Comparison of ENCODE assay signal across 16 cellular contexts in the genomic region with DNA sequence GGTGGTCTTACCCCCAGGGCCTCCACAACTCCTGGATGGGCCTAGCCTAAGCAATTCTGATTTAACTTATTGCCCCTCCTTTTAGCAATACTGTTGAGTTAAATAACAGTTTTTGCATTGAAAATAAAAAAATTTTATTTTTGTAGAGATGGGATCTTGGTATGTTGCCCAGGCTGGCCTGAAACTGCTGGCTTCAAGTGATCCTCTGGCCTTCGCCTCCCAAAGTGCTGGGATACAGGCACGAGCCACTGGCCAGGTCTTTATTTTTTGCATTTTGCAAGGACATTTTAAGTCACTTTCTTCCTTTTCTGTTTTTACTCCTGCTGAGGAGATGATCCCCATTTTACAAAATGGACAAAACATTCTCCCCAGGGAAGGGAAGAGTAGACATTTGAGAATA. TPM values are rescaled to one million over a fixed set of nuclear protein-coding genes. Genes with fewer than 3 reads are reported as not detected.
DNase-seq lines count a peak whose midpoint lies in the region; ATAC-seq, FAIRE-seq and TF ChIP-seq lines count a peak whose summit lies in the region.
"Had no signal": no experiment of that assay in that cellular context is flagged by ENCODE, and none has a peak within 500 bp of the region (broad histone marks: within the 10 kb centered on the region; RNA-seq: fewer than 3 reads in every experiment).

No MANE protein-coding gene starts in this region.

- ATAC-seq in GM23338, result no peak
- ATAC-seq in HG03520 (IDR thresholded peaks at IDR 0.05; ENCODE audit: unreplicated experiment), result no peak

- H3K36me3 Mint-ChIP-seq in GM23338 (ENCODE audit: low read depth), result peaks cover 7% of the 10 kb centered on the region; the same call in 2 of the 3 replicates
- peaks cover 3% of the 10 kb centered on the region for H3K36me3 Mint-ChIP-seq in astrocyte (ENCODE audit: low read depth, unreplicated experiment)
- H3K36me3 Mint-ChIP-seq in neural crest cell (ENCODE audit: low read depth), result peaks cover 26% of the 10 kb centered on the region

- no peaks in the 10 kb centered on the region for H3K27me3 Mint-ChIP-seq in GM23338 (ENCODE audit: insufficient read depth, low read depth, poor library complexity)
- no peaks in the 10 kb centered on the region for H3K27me3 Mint-ChIP-seq in astrocyte (ENCODE audit: low read depth, unreplicated experiment)
- H3K27me3 Mint-ChIP-seq in neural crest cell (ENCODE audit: low read depth), result no peaks in the 10 kb centered on the region
- H3K27me3 Mint-ChIP-seq: progenitor cell of endocrine pancreas had no signal

- H3K4me3 Mint-ChIP-seq in GM23338, result no peak overlapping the region
- no peak overlapping the region for H3K4me3 Mint-ChIP-seq in astrocyte (ENCODE audit: unreplicated experiment)
- H3K4me3 Mint-ChIP-seq in neural crest cell, result no peak overlapping the region

- H3K9ac ChIP-seq in BLaER1 treated with 17β-estradiol and CSF1 and Interleukin-3, amounts not matched to agents 10 nM and 100 nM, result peak overlapping the region in 3 of 11 experiments; percentile 11 to 55 (median 23); a peak in 4 of 22 replicates
- no peak overlapping the region for H3K9ac ChIP-seq in astrocyte (ENCODE audit: low read length)

- H3K4me1 Mint-ChIP-seq in GM23338, result peaks cover 37% of the 10 kb centered on the region
- peaks cover 36% of the 10 kb centered on the region for H3K4me1 Mint-ChIP-seq in astrocyte (ENCODE audit: low read depth, unreplicated experiment)
- peaks cover 33% of the 10 kb centered on the region for H3K4me1 Mint-ChIP-seq in neural crest cell

- H3F3A ChIP-seq in GM23338 (replicated peaks; ENCODE audit: low read depth), result no peaks in the 10 kb centered on the region

- DNase-seq in GM23338 (ENCODE audit: low spot score), result no peak
- no peak for DNase-seq in astrocyte (ENCODE audit: low read depth)
- no peak for DNase-seq in neural crest cell (ENCODE audit: low read depth, low spot score)
- no peak for DNase-seq in AG08395 (ENCODE audit: low spot score)
- DNase-seq in GM19240 (ENCODE audit: insufficient read length, low spot score), result no peak
- DNase-seq in GF-D8 (lab: John Stamatoyannopoulos, UW), result no peak
- DNase-seq: activated CD4-positive, alpha-beta T cell treated with anti-CD3 and anti-CD28 coated beads, Interleukin-2, amount 50 U/mL, for 1 hour; activated naive CD4-positive, alpha-beta T cell; C1 segment of cervical spinal cord; head of caudate nucleus; NCI-H1930; NCI-H748 treated with DMSO at 0.1 percent for 48 hours had no signal

- H3K27ac ChIP-seq in BLaER1 treated with 17β-estradiol and CSF1 and Interleukin-3, amounts not matched to agents 10 nM and 100 nM, result peak overlapping the region; percentile 10 to 74 (median 48); a peak in 18 of 22 replicates
- H3K27ac ChIP-seq in GM23338 (ENCODE audit: low read depth) (no peak overlapping the region), astrocyte (ENCODE audit: low read depth, low read length) (peak overlapping the region; percentile 57)

- peaks cover 13 to 61% (median 40%) of the 10 kb centered on the region in 11 experiments; a peak in 21 of 22 replicates for H3K9me3 ChIP-seq in BLaER1 treated with 17β-estradiol and CSF1 and Interleukin-3, amounts not matched to agents 10 nM and 100 nM (replicated peaks in 1 of 11)
- no peaks in the 10 kb centered on the region for H3K9me3 ChIP-seq in astrocyte (ENCODE audit: insufficient read depth, low read depth, low read length)
- H3K9me3 ChIP-seq: tibial nerve had no signal

- H3K27me3 ChIP-seq in BLaER1 treated with 17β-estradiol and CSF1 and Interleukin-3, amounts not matched to agents 10 nM and 100 nM, result no peaks in the 10 kb centered on the region
- no peaks in the 10 kb centered on the region for H3K27me3 ChIP-seq in GM23338 (ENCODE audit: insufficient read depth)
- H3K27me3 ChIP-seq in astrocyte (ENCODE audit: insufficient read depth, low read length), result no peaks in the 10 kb centered on the region
- H3K27me3 ChIP-seq: tibial nerve had no signal

- H3K4me3 ChIP-seq in BLaER1 treated with 17β-estradiol and CSF1 and Interleukin-3, amounts not matched to agents 10 nM and 100 nM, result no peak overlapping the region
- H3K4me3 ChIP-seq in GM23338 (no peak overlapping the region), astrocyte (ENCODE audit: insufficient read depth, low read depth, low read length) (no peak overlapping the region)
- H3K4me3 ChIP-seq: tibial nerve had no signal

- H3K9me3 Mint-ChIP-seq in GM23338 (no peaks in the 10 kb centered on the region), astrocyte (ENCODE audit: unreplicated experiment) (peaks cover 2% of the 10 kb centered on the region), neural crest cell (no peaks in the 10 kb centered on the region)

- peaks cover 34 to 58% (median 41%) of the 10 kb centered on the region in 11 experiments for H3K36me3 ChIP-seq in BLaER1 treated with 17β-estradiol and CSF1 and Interleukin-3, amounts not matched to agents 10 nM and 100 nM
- H3K36me3 ChIP-seq in GM23338 (ENCODE audit: insufficient read depth) (0 out of 2 replicates have a peak, but pooled peaks cover 3% of the 10 kb centered on the region), astrocyte (ENCODE audit: insufficient read depth, low read length) (no peaks in the 10 kb centered on the region)

- H4K20me1 ChIP-seq in BLaER1 treated with 17β-estradiol and CSF1 and Interleukin-3, amounts not matched to agents 10 nM and 100 nM, result peaks cover 23 to 100% (median 48%) of the 10 kb centered on the region in 11 experiments; a peak in 21 of 22 replicates
- H4K20me1 ChIP-seq in GM23338 (replicated peaks; ENCODE audit: insufficient read depth) (peaks cover 39% of the 10 kb centered on the region), astrocyte (ENCODE audit: insufficient read depth, low read length) (peaks cover 72% of the 10 kb centered on the region)

- H3K4me2 ChIP-seq in BLaER1 treated with 17β-estradiol and CSF1 and Interleukin-3, amounts not matched to agents 10 nM and 100 nM, result peak overlapping the region; percentile 3 to 94 (median 56); a peak in 21 of 22 replicates
- H3K4me2 ChIP-seq in GM23338, result no peak overlapping the region
- H3K4me2 ChIP-seq in astrocyte (ENCODE audit: low read length), result peak overlapping the region; percentile 38

- peaks cover 100% of the 10 kb centered on the region for H3K79me2 ChIP-seq in GM23338 (replicated peaks; ENCODE audit: insufficient read depth)
- peaks cover 99% of the 10 kb centered on the region for H3K79me2 ChIP-seq in astrocyte (ENCODE audit: insufficient read depth, low read length)

- H2AFZ ChIP-seq in GM23338 (no peak overlapping the region), astrocyte (ENCODE audit: low read depth, low read length) (no peak overlapping the region)

- no peaks in the 10 kb centered on the region for H3K9me2 ChIP-seq in GM23338 (ENCODE audit: insufficient read depth)

- TF ChIP-seq CTCF in GM23338 (conservative IDR thresholded peaks at IDR 0.05; ENCODE audit: low read depth in 2 of 2) (no peak), astrocyte (IDR thresholded peaks at IDR 0.05; ENCODE audit: insufficient read depth, low read depth, low read length) (no peak), neural crest cell (conservative IDR thresholded peaks at IDR 0.05) (no peak)

- H3K27ac Mint-ChIP-seq in GM23338 (peak overlapping the region; percentile 70; the same call in 1 of the 2 replicates), astrocyte (ENCODE audit: unreplicated experiment) (no peak overlapping the region), neural crest cell (ENCODE audit: unreplicated experiment) (peak overlapping the region; percentile 71)
- H3K27ac Mint-ChIP-seq: progenitor cell of endocrine pancreas had no signal

- FAIRE-seq in astrocyte (lab: Jason Lieb, UNC), result no peak

- peaks cover 17 to 97% (median 27%) of the 10 kb centered on the region in 10 experiments; a peak in 19 of 20 replicates for H3K4me1 ChIP-seq in BLaER1 treated with 17β-estradiol and CSF1 and Interleukin-3, amounts not matched to agents 10 nM and 100 nM
- peaks cover 17% of the 10 kb centered on the region for H3K4me1 ChIP-seq in GM23338 (ENCODE audit: insufficient read depth)
- H3K4me1 ChIP-seq in astrocyte (ENCODE audit: insufficient read depth, low read length), result peaks cover 26% of the 10 kb centered on the region

TF ChIP-seq in GM23338, 12 proteins besides CTCF, POLR2A, EP300 and RAD21:
- no peak for TF ChIP-seq NANOG (IDR thresholded peaks at IDR 0.05; ENCODE audit: borderline replicate concordance)
- TF ChIP-seq JUNB (IDR thresholded peaks at IDR 0.05; ENCODE audit: unreplicated experiment), result no peak
- TF ChIP-seq, protein P1, sequence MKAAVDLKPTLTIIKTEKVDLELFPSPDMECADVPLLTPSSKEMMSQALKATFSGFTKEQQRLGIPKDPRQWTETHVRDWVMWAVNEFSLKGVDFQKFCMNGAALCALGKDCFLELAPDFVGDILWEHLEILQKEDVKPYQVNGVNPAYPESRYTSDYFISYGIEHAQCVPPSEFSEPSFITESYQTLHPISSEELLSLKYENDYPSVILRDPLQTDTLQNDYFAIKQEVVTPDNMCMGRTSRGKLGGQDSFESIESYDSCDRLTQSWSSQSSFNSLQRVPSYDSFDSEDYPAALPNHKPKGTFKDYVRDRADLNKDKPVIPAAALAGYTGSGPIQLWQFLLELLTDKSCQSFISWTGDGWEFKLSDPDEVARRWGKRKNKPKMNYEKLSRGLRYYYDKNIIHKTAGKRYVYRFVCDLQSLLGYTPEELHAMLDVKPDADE (IDR thresholded peaks at IDR 0.05), result no peak

RNA-seq across cellular contexts. Expression of a gene that starts 20.6 kb away (rescaled TPM):
- 76.4 and 80.4 TPM in 2 replicates for total RNA-seq in GM23338 (2014; rRNA removed; shearing (Covaris generic))
- polyA plus RNA-seq in GM23338 (2016; fragmentation: Nextera tagmentation; extraction: Ambion mirVana), result 11.7 and 12.5 TPM in 2 replicates
- total RNA-seq in astrocyte (172 and 173 TPM in 2 replicates), neural crest cell (97.3 and 103 TPM in 2 replicates)
